ENCODE assay signal across 9 cellular contexts in the genomic region with DNA sequence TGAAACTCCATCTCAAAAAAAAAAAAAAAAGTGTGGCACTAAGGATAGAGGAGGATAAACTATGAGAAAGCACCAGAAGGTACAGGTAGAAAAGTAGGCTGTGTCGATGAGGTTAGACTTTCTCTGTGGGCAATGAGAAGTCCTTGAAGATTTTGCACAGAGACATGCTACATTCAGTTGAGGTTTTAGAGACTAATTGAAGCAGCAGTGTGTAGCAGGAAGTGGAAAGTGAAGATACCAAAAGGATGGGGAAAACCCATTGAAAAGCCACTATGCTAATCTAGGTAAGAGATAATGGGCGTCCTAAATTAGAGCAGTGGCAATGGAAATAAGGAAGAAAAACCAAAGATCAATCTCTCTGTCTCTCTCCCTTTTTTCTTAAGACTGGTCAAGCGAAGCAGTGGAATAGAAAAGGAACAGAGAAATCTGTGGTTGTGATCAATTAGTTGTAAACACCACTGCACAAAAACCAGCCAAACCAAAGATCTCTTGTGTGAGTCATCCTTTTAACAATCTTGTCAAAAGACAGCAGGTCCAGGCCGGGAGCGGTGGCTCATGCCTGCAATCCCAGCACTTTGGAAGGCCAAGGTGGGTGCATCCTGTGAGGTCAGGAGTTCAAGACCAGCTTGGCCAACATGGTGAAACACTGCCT. TPM values are rescaled to one million over a fixed set of nuclear protein-coding genes. Genes with fewer than 3 reads are reported as not detected.
DNase-seq lines count a peak whose midpoint lies in the region; ATAC-seq, FAIRE-seq and TF ChIP-seq lines count a peak whose summit lies in the region.
"Had no signal": no experiment of that assay in that cellular context is flagged by ENCODE, and none has a peak within 500 bp of the region (broad histone marks: within the 10 kb centered on the region; RNA-seq: fewer than 3 reads in every experiment).

No MANE protein-coding gene starts in this region.

- peaks cover 8% of the 10 kb centered on the region for H3K9me3 Mint-ChIP-seq in activated CD4-positive, alpha-beta T cell treated with anti-CD3 and anti-CD28 coated beads, Interleukin-2, amount 10 ng/mL, durations not matched to agents 7 days and 5 days

- POLR2A ChIA-PET in activated CD4-positive, alpha-beta T cell treated with anti-CD3 and anti-CD28 coated beads, Interleukin-2, amount 10 ng/mL, durations not matched to agents 7 days and 5 days (lab: Charles Lee) = no interaction called here

- CTCF ChIA-PET in activated CD4-positive, alpha-beta T cell treated with anti-CD3 and anti-CD28 coated beads, Interleukin-2, amount 10 ng/mL, durations not matched to agents 7 days and 5 days (lab: Charles Lee) = interaction anchor here (1.0 to 1.2 kb wide), 3 partner anchors 9 to 18 kb away, joined by 3 read pairs; no protein-coding TSS in a partner anchor

- ATAC-seq in GM19328 (IDR thresholded peaks at IDR 0.05; ENCODE audit: unreplicated experiment) = peak; percentile 81
- ATAC-seq in HG03039 (IDR thresholded peaks at IDR 0.05; ENCODE audit: unreplicated experiment) = peak; percentile 91

- no peak overlapping the region for H3K4me3 Mint-ChIP-seq in activated CD4-positive, alpha-beta T cell treated with anti-CD3 and anti-CD28 coated beads, Interleukin-2, amount 10 ng/mL, durations not matched to agents 7 days and 5 days

- DNase-seq in activated CD4-positive, alpha-beta T cell treated with anti-CD3 and anti-CD28 coated beads, Interleukin-2, amount 10 ng/mL, durations not matched to agents 7 days and 5 days = peak; percentile 39
- DNase-seq in stimulated activated CD4-positive, alpha-beta T cell treated with anti-CD3 and anti-CD28 coated beads, Interleukin-4, amount 100 ng/mL, for 1 hour = peak; percentile 5
- no peak for DNase-seq in SIG-M5 (lab: John Stamatoyannopoulos, UW)
- DNase-seq in T1000 (lab: John Stamatoyannopoulos, UW) = no peak
- no peak for DNase-seq in D721Med (ENCODE audit: insufficient read length, low spot score)
- DNase-seq: IMR-90 had no signal

- FAIRE-seq in D721Med (lab: Jason Lieb, UNC) = no peak

- H3K27ac Mint-ChIP-seq in activated CD4-positive, alpha-beta T cell treated with anti-CD3 and anti-CD28 coated beads, Interleukin-2, amount 10 ng/mL, durations not matched to agents 7 days and 5 days = peak overlapping the region; percentile 86

- peaks cover 14% of the 10 kb centered on the region for H3K36me3 Mint-ChIP-seq in activated CD4-positive, alpha-beta T cell treated with anti-CD3 and anti-CD28 coated beads, Interleukin-2, amount 10 ng/mL, durations not matched to agents 7 days and 5 days (ENCODE audit: low read depth)

- H3K27me3 Mint-ChIP-seq in activated CD4-positive, alpha-beta T cell treated with anti-CD3 and anti-CD28 coated beads, Interleukin-2, amount 10 ng/mL, durations not matched to agents 7 days and 5 days = peaks cover 15% of the 10 kb centered on the region

- TF ChIP-seq CTCF in D721Med (IDR thresholded peaks at IDR 0.05; ENCODE audit: insufficient read depth, missing control alignments) = no peak

- H3K4me1 Mint-ChIP-seq in activated CD4-positive, alpha-beta T cell treated with anti-CD3 and anti-CD28 coated beads, Interleukin-2, amount 10 ng/mL, durations not matched to agents 7 days and 5 days = peaks cover 38% of the 10 kb centered on the region

RNA-seq across cellular contexts. Expression of a gene that starts 3.5 kb away (rescaled TPM):
- 1 to 10 TPM; 5.0 to 7.9 TPM for total RNA-seq in activated CD4-positive, alpha-beta T cell treated with anti-CD3 and anti-CD28 coated beads, Interleukin-2, amount 10 ng/mL, durations not matched to agents 7 days and 5 days
- total RNA-seq: IMR-90, temporal lobe had no signal

Comparison
In these comparisons a context has a peak if more than half of its experiments do, and no peak if none do; other contexts are left out.
1. DNase-seq: peak in activated CD4-positive, alpha-beta T cell treated with anti-CD3 and anti-CD28 coated beads, Interleukin-2, amount 10 ng/mL, durations not matched to agents 7 days and 5 days (single experiment) and stimulated activated CD4-positive, alpha-beta T cell treated with anti-CD3 and anti-CD28 coated beads, Interleukin-4, amount 100 ng/mL, for 1 hour (single experiment); none in SIG-M5 (single experiment), T1000 (single experiment) and D721Med (single experiment).